26 cellular contexts compared by ENCODE assay signal in genomic region chr7:135833642-135834041, GRCh38.
"Had no signal": no experiment of that assay in that cellular context is flagged by ENCODE, and none has a peak within 500 bp of the region (broad histone marks: within the 10 kb centered on the region; RNA-seq: fewer than 3 reads in every experiment).

No MANE protein-coding gene starts in this region.

- H3K27ac ChIP-seq: adrenal gland, ascending aorta, brain microvascular endothelial cell, esophagus squamous epithelium, gastroesophageal sphincter, stomach, suprapubic skin, uterus had no signal

- H3K4me1 ChIP-seq: adrenal gland, ascending aorta, gastroesophageal sphincter, suprapubic skin, uterus had no signal

- H3K27me3 Mint-ChIP-seq: activated CD4-positive, alpha-beta memory T cell treated with anti-CD3 and anti-CD28 coated beads, Interleukin-2, amount 10 ng/mL, durations not matched to agents 7 days and 5 days had no signal

- H3K4me3 Mint-ChIP-seq: activated CD4-positive, alpha-beta memory T cell treated with anti-CD3 and anti-CD28 coated beads, Interleukin-2, amount 10 ng/mL, durations not matched to agents 7 days and 5 days; activated CD8-positive, alpha-beta memory T cell treated with anti-CD3 and anti-CD28 coated beads, Interleukin-2, amount 10 ng/mL, durations not matched to agents 7 days and 5 days; activated naive CD8-positive, alpha-beta T cell; memory B cell; stimulated activated memory B cell treated with anti-CD40 and anti-IgM and Interleukin-4, amounts not matched to agents 10 μg/mL and 1 μg/mL and 100 μg/mL, for 72 hours had no signal

- H3K27ac Mint-ChIP-seq: activated CD4-positive, alpha-beta memory T cell treated with anti-CD3 and anti-CD28 coated beads, Interleukin-2, amount 10 ng/mL, durations not matched to agents 7 days and 5 days; activated CD8-positive, alpha-beta memory T cell treated with anti-CD3 and anti-CD28 coated beads, Interleukin-2, amount 10 ng/mL, durations not matched to agents 7 days and 5 days; activated naive CD8-positive, alpha-beta T cell; activated T-helper 2 cell treated with anti-CD3 and anti-CD28 coated beads, Interferon-gamma antibody, Interleukin-2, Interleukin-4, amounts not matched to agents 10 μg/mL and 5 μg/mL and 100 μg/mL, durations not matched to agents 14 hours and 24 hours and 36 hours; memory B cell; stimulated activated memory B cell treated with anti-CD40 and anti-IgM and Interleukin-4, amounts not matched to agents 10 μg/mL and 1 μg/mL and 100 μg/mL, for 72 hours had no signal

- FAIRE-seq: small intestine had no signal

- H3K36me3 ChIP-seq: adrenal gland, ascending aorta, brain microvascular endothelial cell, esophagus squamous epithelium, gastroesophageal sphincter, heart left ventricle, stomach, suprapubic skin, uterus had no signal

- H3K27me3 ChIP-seq: ascending aorta, esophagus squamous epithelium, gastroesophageal sphincter, heart left ventricle, stomach, uterus had no signal

- H3K36me3 Mint-ChIP-seq: activated CD8-positive, alpha-beta memory T cell treated with anti-CD3 and anti-CD28 coated beads, Interleukin-2, amount 10 ng/mL, durations not matched to agents 7 days and 5 days; activated naive CD8-positive, alpha-beta T cell; memory B cell; stimulated activated memory B cell treated with anti-CD40 and anti-IgM and Interleukin-4, amounts not matched to agents 10 μg/mL and 1 μg/mL and 100 μg/mL, for 72 hours had no signal

- H3K4me3 ChIP-seq: adrenal gland, ascending aorta, esophagus squamous epithelium, gastroesophageal sphincter, heart left ventricle, stomach, suprapubic skin, uterus had no signal

- H3K9me3 Mint-ChIP-seq: activated CD4-positive, alpha-beta memory T cell treated with anti-CD3 and anti-CD28 coated beads, Interleukin-2, amount 10 ng/mL, durations not matched to agents 7 days and 5 days; activated T-helper 2 cell treated with anti-CD3 and anti-CD28 coated beads, Interferon-gamma antibody, Interleukin-2, Interleukin-4, amounts not matched to agents 10 μg/mL and 5 μg/mL and 100 μg/mL, durations not matched to agents 14 hours and 24 hours and 36 hours; memory B cell; stimulated activated memory B cell treated with anti-CD40 and anti-IgM and Interleukin-4, amounts not matched to agents 10 μg/mL and 1 μg/mL and 100 μg/mL, for 72 hours had no signal

- DNase-seq: activated CD4-positive, alpha-beta memory T cell treated with anti-CD3 and anti-CD28 coated beads, Interleukin-2, amount 10 ng/mL, durations not matched to agents 7 days and 5 days; activated CD4-positive, alpha-beta T cell treated with anti-CD3 and anti-CD28 coated beads for 48 hours; activated CD8-positive, alpha-beta memory T cell treated with anti-CD3 and anti-CD28 coated beads, Interleukin-2, amount 10 ng/mL, durations not matched to agents 7 days and 5 days; activated naive CD4-positive, alpha-beta T cell; activated T-cell treated with anti-CD3 and anti-CD28 coated beads, Interleukin-2, amount 50 U/mL, for 1 hour; adrenal gland; brain microvascular endothelial cell; central memory CD4-positive, alpha-beta T cell; effector memory CD4-positive, alpha-beta T cell; esophagus squamous epithelium; islet precursor cell; left cardiac atrium; posterior cingulate gyrus; small intestine; stomach; trophoblast cell; uterus had no signal

- H3K9me3 ChIP-seq: adrenal gland, ascending aorta, esophagus squamous epithelium, gastroesophageal sphincter, heart left ventricle, stomach, suprapubic skin, uterus had no signal

- ATAC-seq: activated CD8-positive, alpha-beta memory T cell treated with anti-CD3 and anti-CD28 coated beads, Interleukin-2, amount 10 ng/mL, durations not matched to agents 7 days and 5 days; gastroesophageal sphincter; left cardiac atrium; sciatic nerve had no signal
